ENCODE assay signal across 8 cellular contexts in genomic region chr4:83454626-83455025, GRCh38. TPM values are rescaled to one million over a fixed set of nuclear protein-coding genes. Genes with fewer than 3 reads are reported as not detected.
DNase-seq lines count a peak whose midpoint lies in the region; ATAC-seq and TF ChIP-seq lines count a peak whose summit lies in the region.

No MANE protein-coding gene starts in this region.

- no peak for TF ChIP-seq CTCF in LNCaP clone FGC (IDR thresholded peaks at IDR 0.05; ENCODE audit: control insufficient read depth, extremely low read depth, insufficient read depth)

- H3K27me3 ChIP-seq in mesendoderm (ENCODE audit: insufficient read depth, low read length, poor library complexity): no peaks in the 10 kb centered on the region

- peak overlapping the region; percentile 92 for H3K4me2 ChIP-seq in mesendoderm (ENCODE audit: low read length)

- H3K18ac ChIP-seq in mesendoderm (ENCODE audit: low read length): no peak overlapping the region

- H3K23ac ChIP-seq in mesendoderm (ENCODE audit: low read length): no peak overlapping the region

- no CpG with 5 or more reads among the region's 7 CpGs for WGBS in mesendoderm (ENCODE audit: extremely low coverage, insufficient coverage, low lambda C conversion rate)

- peak overlapping the region; percentile 95 for H3K9ac ChIP-seq in mesendoderm (ENCODE audit: low read length)

- H3K36me3 ChIP-seq in mesendoderm (ENCODE audit: control insufficient read depth, insufficient read depth, low read length): no peaks in the 10 kb centered on the region

- no peak overlapping the region for H3K27ac ChIP-seq in mesendoderm (ENCODE audit: low read depth, low read length)

- no peak overlapping the region for H2BK5ac ChIP-seq in mesendoderm (ENCODE audit: low read length)

- ATAC-seq in GM19467 (IDR thresholded peaks at IDR 0.05; ENCODE audit: unreplicated experiment) (no peak), HG02970 (IDR thresholded peaks at IDR 0.05; ENCODE audit: low FRiP score, unreplicated experiment) (no peak)

- H2AK5ac ChIP-seq in mesendoderm (ENCODE audit: low read length): no peak overlapping the region

- H3K4me3 ChIP-seq in LNCaP clone FGC (ENCODE audit: low read depth, low read length) (peak overlapping the region; percentile 99), mesendoderm (ENCODE audit: low read length) (peak overlapping the region; percentile 96)

- no peak overlapping the region for H2BK15ac ChIP-seq in mesendoderm (replicated peaks; ENCODE audit: low read depth)

- peaks cover 14% of the 10 kb centered on the region for H3K79me2 ChIP-seq in mesendoderm (ENCODE audit: control insufficient read depth, insufficient read depth, low read length)

- DNase-seq in AG20443 (ENCODE audit: low spot score) (peak; percentile 15), LNCaP clone FGC (ENCODE audit: low read depth) (no peak), cerebellum (ENCODE audit: low spot score) (peak; percentile 2), mesendoderm (no peak), NCI-H1436 treated with DMSO at 0.1 percent for 48 hours (lab: John Stamatoyannopoulos, UW) (no peak)
- DNase-seq in activated CD4-positive, CD25-positive, alpha-beta regulatory T cell treated with anti-CD3 and anti-CD28 coated beads, Interleukin-2, amount 50 U/mL, for 72 hours: no peak

- H4K8ac ChIP-seq in mesendoderm (ENCODE audit: low read depth, low read length): peak overlapping the region; percentile 76

- H3K4me1 ChIP-seq in mesendoderm (ENCODE audit: control insufficient read depth, low read depth, low read length): peaks cover 3% of the 10 kb centered on the region

- H3K79me1 ChIP-seq in mesendoderm (ENCODE audit: low read length): peaks cover 9% of the 10 kb centered on the region

- H2BK120ac ChIP-seq in mesendoderm (ENCODE audit: low read depth, low read length): no peak overlapping the region

- peak overlapping the region; percentile 97 for H3K56ac ChIP-seq in mesendoderm (ENCODE audit: low read length)

- H3K4ac ChIP-seq in mesendoderm (ENCODE audit: low read depth, low read length): no peak overlapping the region

- H4K5ac ChIP-seq in mesendoderm (ENCODE audit: low read length): no peak overlapping the region

RNA-seq across cellular contexts. Expression of gene HELQ, which starts 1.0 kb away (rescaled TPM):
- total RNA-seq in cerebellum: 11.3 TPM
- 7.2 TPM for polyA plus RNA-seq in mesendoderm (2013, experiment 1 of 2)
- polyA plus RNA-seq in mesendoderm (2013, experiment 2 of 2): 7.4 TPM

RNA-seq across cellular contexts. Expression of gene MRPS18C, which starts 1.2 kb away (rescaled TPM):
- 29.3 TPM for total RNA-seq in cerebellum
- 218 TPM for polyA plus RNA-seq in mesendoderm (2013, experiment 1 of 2)
- polyA plus RNA-seq in mesendoderm (2013, experiment 2 of 2): 211 TPM

RNA-seq across cellular contexts. Expression of gene ABRAXAS1, which starts 30.3 kb away (rescaled TPM):
- 11.1 TPM for total RNA-seq in cerebellum
- 13.9 TPM for polyA plus RNA-seq in mesendoderm (2013, experiment 1 of 2)
- polyA plus RNA-seq in mesendoderm (2013, experiment 2 of 2): 12.9 TPM

Comparison
In these comparisons a context has a peak if more than half of its experiments do, and no peak if none do; other contexts are left out.
1. DNase-seq: peak in AG20443 (single experiment) and cerebellum (single experiment); none in LNCaP clone FGC (single experiment), mesendoderm (single experiment), NCI-H1436 treated with DMSO at 0.1 percent for 48 hours (single experiment) and activated CD4-positive, CD25-positive, alpha-beta regulatory T cell treated with anti-CD3 and anti-CD28 coated beads, Interleukin-2, amount 50 U/mL, for 72 hours (single experiment).